ENCODE assay signal across 7 cellular contexts in genomic region chr1:151147685-151148084, GRCh38. TPM values are rescaled to one million over a fixed set of nuclear protein-coding genes. Genes with fewer than 3 reads are reported as not detected.
A peak's percentile ranks its signal among the peaks of the same experiment; 100 is the strongest.
DNase-seq lines count a peak whose midpoint lies in the region; ATAC-seq and TF ChIP-seq lines count a peak whose summit lies in the region.
"Had no signal": no experiment of that assay in that cellular context is flagged by ENCODE, and none has a peak within 500 bp of the region (broad histone marks: within the 10 kb centered on the region; RNA-seq: fewer than 3 reads in every experiment).

No MANE protein-coding gene starts in this region.

- H3K27ac Mint-ChIP-seq in activated CD8-positive, alpha-beta T cell treated with anti-CD3 and anti-CD28 coated beads for 36 hours, result no peak overlapping the region
- H3K27ac Mint-ChIP-seq in activated CD8-positive, alpha-beta T cell treated with anti-CD3 and anti-CD28 coated beads, Interleukin-2, amount 10 ng/mL, durations not matched to agents 7 days and 5 days, result no peak overlapping the region
- H3K27ac Mint-ChIP-seq in stimulated activated effector memory CD8-positive, alpha-beta T cell treated with anti-CD3 and anti-CD28 coated beads, Interleukin-12 subunit alpha, Interleukin-12 subunit beta, amount 100 ng/mL, for 72 hours, result no peak overlapping the region

- H3K4me1 Mint-ChIP-seq in activated CD8-positive, alpha-beta T cell treated with anti-CD3 and anti-CD28 coated beads for 36 hours (ENCODE audit: low read depth), result peaks cover 6% of the 10 kb centered on the region
- peaks cover 15% of the 10 kb centered on the region for H3K4me1 Mint-ChIP-seq in activated CD8-positive, alpha-beta T cell treated with anti-CD3 and anti-CD28 coated beads, Interleukin-2, amount 10 ng/mL, durations not matched to agents 7 days and 5 days (ENCODE audit: low read depth)
- H3K4me1 Mint-ChIP-seq in stimulated activated effector memory CD8-positive, alpha-beta T cell treated with anti-CD3 and anti-CD28 coated beads, Interleukin-12 subunit alpha, Interleukin-12 subunit beta, amount 100 ng/mL, for 72 hours, result peaks cover 30% of the 10 kb centered on the region

- H3K4me3 ChIP-seq in esophagus muscularis mucosa (peak overlapping the region in 1 of 4 donors; percentile 77), mucosa of descending colon (no peak overlapping the region)

- intact Hi-C loops in activated CD8-positive, alpha-beta T cell treated with anti-CD3 and anti-CD28 coated beads for 36 hours (cut with micrococcal nuclease), result no loop called here
- intact Hi-C loops in esophagus muscularis mucosa (cut with DNase I), result no loop called here
- intact Hi-C loops in mucosa of descending colon (cut with DNase I, micrococcal nuclease), result no loop called here

- peak overlapping the region; percentile 70 for H3K4me3 Mint-ChIP-seq in activated CD8-positive, alpha-beta T cell treated with anti-CD3 and anti-CD28 coated beads for 36 hours
- no peak overlapping the region for H3K4me3 Mint-ChIP-seq in activated CD8-positive, alpha-beta T cell treated with anti-CD3 and anti-CD28 coated beads, Interleukin-2, amount 10 ng/mL, durations not matched to agents 7 days and 5 days
- H3K4me3 Mint-ChIP-seq in stimulated activated effector memory CD8-positive, alpha-beta T cell treated with anti-CD3 and anti-CD28 coated beads, Interleukin-12 subunit alpha, Interleukin-12 subunit beta, amount 100 ng/mL, for 72 hours, result peak overlapping the region; percentile 80

- H3K4me1 ChIP-seq in esophagus muscularis mucosa (peaks cover 34 to 49% (median 43%) of the 10 kb centered on the region in 4 donors), mucosa of descending colon (ENCODE audit: low read depth) (peaks cover 11% of the 10 kb centered on the region)

- ATAC-seq in activated CD8-positive, alpha-beta T cell treated with anti-CD3 and anti-CD28 coated beads for 36 hours, result no peak
- ATAC-seq in activated CD8-positive, alpha-beta T cell treated with anti-CD3 and anti-CD28 coated beads, Interleukin-2, amount 10 ng/mL, durations not matched to agents 7 days and 5 days, result no peak
- ATAC-seq in stimulated activated effector memory CD8-positive, alpha-beta T cell treated with anti-CD3 and anti-CD28 coated beads, Interleukin-12 subunit alpha, Interleukin-12 subunit beta, amount 100 ng/mL, for 72 hours, result no peak
- ATAC-seq in mucosa of descending colon, result no peak

- H3K27me3 Mint-ChIP-seq in activated CD8-positive, alpha-beta T cell treated with anti-CD3 and anti-CD28 coated beads for 36 hours, result peaks cover 3% of the 10 kb centered on the region
- H3K27me3 Mint-ChIP-seq in activated CD8-positive, alpha-beta T cell treated with anti-CD3 and anti-CD28 coated beads, Interleukin-2, amount 10 ng/mL, durations not matched to agents 7 days and 5 days (ENCODE audit: low read depth), result peaks cover 13% of the 10 kb centered on the region

- peak overlapping the region; percentile 84 to 89 (median 87) for H3K27ac ChIP-seq in esophagus muscularis mucosa (replicated peaks in 1 of 4)

- H3K36me3 ChIP-seq in esophagus muscularis mucosa (no peaks in the 10 kb centered on the region), mucosa of descending colon (ENCODE audit: low read depth) (no peaks in the 10 kb centered on the region)

- H3K9me3 Mint-ChIP-seq in activated CD8-positive, alpha-beta T cell treated with anti-CD3 and anti-CD28 coated beads for 36 hours, result no peaks in the 10 kb centered on the region
- H3K9me3 Mint-ChIP-seq in activated CD8-positive, alpha-beta T cell treated with anti-CD3 and anti-CD28 coated beads, Interleukin-2, amount 10 ng/mL, durations not matched to agents 7 days and 5 days (ENCODE audit: insufficient read depth), result no peaks in the 10 kb centered on the region
- H3K9me3 Mint-ChIP-seq in stimulated activated effector memory CD8-positive, alpha-beta T cell treated with anti-CD3 and anti-CD28 coated beads, Interleukin-12 subunit alpha, Interleukin-12 subunit beta, amount 100 ng/mL, for 72 hours, result no peaks in the 10 kb centered on the region

- H3K9me3 ChIP-seq in esophagus muscularis mucosa, result no peaks in the 10 kb centered on the region
- H3K9me3 ChIP-seq in mucosa of descending colon, result no peaks in the 10 kb centered on the region

- WGBS in esophagus muscularis mucosa, result 90% methylated on average over 2 of the region's 2 CpGs

- TF ChIP-seq EP300 in esophagus muscularis mucosa (IDR thresholded peaks at IDR 0.05), result no peak

- CTCF ChIA-PET in activated CD8-positive, alpha-beta T cell treated with anti-CD3 and anti-CD28 coated beads for 36 hours (lab: Charles Lee), result interaction anchor here (1.4 to 3.3 kb wide), 3 partner anchors 9 to 48 kb away, joined by 3 to 20 read pairs (median 13); partner anchors contain the start of gene TNFAIP8L2
- CTCF ChIA-PET in activated CD8-positive, alpha-beta T cell treated with anti-CD3 and anti-CD28 coated beads, Interleukin-2, amount 10 ng/mL, durations not matched to agents 7 days and 5 days (lab: Charles Lee), result interaction anchor here (1.0 to 13.1 kb wide), 5 partner anchors 8 to 123 kb away, joined by 3 to 337 read pairs (median 8); partner anchors contain the start of gene TNFAIP8L2

- POLR2A ChIA-PET in activated CD8-positive, alpha-beta T cell treated with anti-CD3 and anti-CD28 coated beads for 36 hours (lab: Charles Lee), result interaction anchor here (0.5 to 5.1 kb wide), 4 partner anchors 9 to 88 kb away, joined by 3 to 21 read pairs (median 4); partner anchors contain the start of genes CDC42SE1, MLLT11 and TNFAIP8L2
- POLR2A ChIA-PET in activated CD8-positive, alpha-beta T cell treated with anti-CD3 and anti-CD28 coated beads, Interleukin-2, amount 10 ng/mL, durations not matched to agents 7 days and 5 days (lab: Charles Lee), result interaction anchor here (0.9 to 1.4 kb wide), 2 partner anchors 10 to 13 kb away, joined by 3 to 4 read pairs; no protein-coding TSS in a partner anchor

- no peak for DNase-seq in activated CD8-positive, alpha-beta T cell treated with anti-CD3 and anti-CD28 coated beads for 36 hours
- no peak for DNase-seq in activated CD8-positive, alpha-beta T cell treated with anti-CD3 and anti-CD28 coated beads, Interleukin-2, amount 10 ng/mL, durations not matched to agents 7 days and 5 days
- DNase-seq in esophagus muscularis mucosa (ENCODE audit: extremely low spot score) (no peak), mucosa of descending colon (no peak), DMS114 treated with DMSO at 0.1 percent for 48 hours (lab: John Stamatoyannopoulos, UW; ENCODE audit: unreplicated experiment) (no peak)
- DNase-seq in stimulated activated effector memory CD8-positive, alpha-beta T cell treated with anti-CD3 and anti-CD28 coated beads, Interleukin-12 subunit alpha, Interleukin-12 subunit beta, amount 100 ng/mL, for 72 hours (ENCODE audit: low spot score in 2 of 2), result no peak
- DNase-seq: activated CD4-positive, alpha-beta T cell treated with anti-CD3 and anti-CD28 coated beads, Interleukin-2, amount 50 U/mL, for 1 hour had no signal

- no peaks in the 10 kb centered on the region for H3K27me3 ChIP-seq in esophagus muscularis mucosa

- TF ChIP-seq POLR2A in esophagus muscularis mucosa (IDR thresholded peaks at IDR 0.05; ENCODE audit: low read depth), result no peak

- no peak for TF ChIP-seq CTCF in activated CD8-positive, alpha-beta T cell treated with anti-CD3 and anti-CD28 coated beads for 36 hours (IDR thresholded peaks at IDR 0.05)
- TF ChIP-seq CTCF in esophagus muscularis mucosa (IDR thresholded peaks at IDR 0.05) (no peak), mucosa of descending colon (IDR thresholded peaks at IDR 0.05) (no peak)

- H3K36me3 Mint-ChIP-seq in activated CD8-positive, alpha-beta T cell treated with anti-CD3 and anti-CD28 coated beads for 36 hours (ENCODE audit: low read depth), result no peaks in the 10 kb centered on the region
- H3K36me3 Mint-ChIP-seq in activated CD8-positive, alpha-beta T cell treated with anti-CD3 and anti-CD28 coated beads, Interleukin-2, amount 10 ng/mL, durations not matched to agents 7 days and 5 days (ENCODE audit: low read depth), result no peaks in the 10 kb centered on the region
- H3K36me3 Mint-ChIP-seq in stimulated activated effector memory CD8-positive, alpha-beta T cell treated with anti-CD3 and anti-CD28 coated beads, Interleukin-12 subunit alpha, Interleukin-12 subunit beta, amount 100 ng/mL, for 72 hours, result no peaks in the 10 kb centered on the region

RNA-seq across cellular contexts. Expression of gene SEMA6C, which starts 1.3 kb away (rescaled TPM):
- total RNA-seq in activated CD8-positive, alpha-beta T cell treated with anti-CD3 and anti-CD28 coated beads for 36 hours, result 1 to 10 TPM; 3.4 to 3.7 TPM
- total RNA-seq in activated CD8-positive, alpha-beta T cell treated with anti-CD3 and anti-CD28 coated beads, Interleukin-2, amount 10 ng/mL, durations not matched to agents 7 days and 5 days, result 1 to 10 TPM; 1.9 to 2.2 TPM
- total RNA-seq in esophagus muscularis mucosa (10 to 100 TPM in 1 of 4 donors, 1 to 10 TPM in 3; 5.3 to 12.2 (median 7.3) TPM), mucosa of descending colon (1 to 10 TPM; 1.9 to 9.3 (median 4.3) TPM)

RNA-seq across cellular contexts. Expression of gene TNFAIP8L2, which starts 8.8 kb away (rescaled TPM):
- 10 to 100 TPM; 16.1 to 17.5 TPM for total RNA-seq in activated CD8-positive, alpha-beta T cell treated with anti-CD3 and anti-CD28 coated beads for 36 hours
- 10 to 100 TPM; 18.5 to 20.0 TPM for total RNA-seq in activated CD8-positive, alpha-beta T cell treated with anti-CD3 and anti-CD28 coated beads, Interleukin-2, amount 10 ng/mL, durations not matched to agents 7 days and 5 days
- total RNA-seq in esophagus muscularis mucosa (1 to 10 TPM; 2.8 to 8.3 (median 5.0) TPM), mucosa of descending colon (1 to 10 TPM; 1.3 to 2.8 (median 2.5) TPM)

RNA-seq across cellular contexts. Expression of gene LYSMD1, which starts 18.0 kb away (rescaled TPM):
- 1 to 10 TPM; 4.5 TPM for total RNA-seq in activated CD8-positive, alpha-beta T cell treated with anti-CD3 and anti-CD28 coated beads for 36 hours
- total RNA-seq in activated CD8-positive, alpha-beta T cell treated with anti-CD3 and anti-CD28 coated beads, Interleukin-2, amount 10 ng/mL, durations not matched to agents 7 days and 5 days, result 1 to 10 TPM; 3.7 to 4.3 TPM
- 10 to 100 TPM; 10.9 to 23.5 (median 12.6) TPM for total RNA-seq in esophagus muscularis mucosa
- 10 to 100 TPM in 2 of 3 donors, 1 to 10 TPM in 1; 7.6 to 14.0 (median 10.0) TPM for total RNA-seq in mucosa of descending colon

RNA-seq across cellular contexts. Expression of gene SCNM1, which starts 18.3 kb away (rescaled TPM):
- total RNA-seq in activated CD8-positive, alpha-beta T cell treated with anti-CD3 and anti-CD28 coated beads for 36 hours, result 10 to 100 TPM; 57.0 to 59.6 TPM
- 10 to 100 TPM; 53.0 to 55.9 TPM for total RNA-seq in activated CD8-positive, alpha-beta T cell treated with anti-CD3 and anti-CD28 coated beads, Interleukin-2, amount 10 ng/mL, durations not matched to agents 7 days and 5 days
- total RNA-seq in esophagus muscularis mucosa, result 10 to 100 TPM; 11.2 to 39.3 (median 21.4) TPM
- total RNA-seq in mucosa of descending colon, result 10 to 100 TPM; 27.9 to 37.8 (median 28.1) TPM

RNA-seq across cellular contexts. Expression of gene TMOD4, which starts 28.1 kb away (rescaled TPM):
- 1 to 10 TPM; 1.9 to 2.5 TPM for total RNA-seq in activated CD8-positive, alpha-beta T cell treated with anti-CD3 and anti-CD28 coated beads for 36 hours
- total RNA-seq in activated CD8-positive, alpha-beta T cell treated with anti-CD3 and anti-CD28 coated beads, Interleukin-2, amount 10 ng/mL, durations not matched to agents 7 days and 5 days, result 1 to 10 TPM; 2.2 to 3.4 TPM
- total RNA-seq in esophagus muscularis mucosa (1 to 10 TPM in 2 of 4 donors, not detected in 2; 1.5 to 1.6 TPM), mucosa of descending colon (1 to 10 TPM in 2 of 3 donors, not detected in 1; 1.0 to 2.5 TPM)
